Comparison of ENCODE assay signal across 8 cellular contexts in genomic region chrX:10769165-10769564, GRCh38.
DNase-seq lines count a peak whose midpoint lies in the region; ATAC-seq and TF ChIP-seq lines count a peak whose summit lies in the region.
"Had no signal": no experiment of that assay in that cellular context is flagged by ENCODE, and none has a peak within 500 bp of the region (broad histone marks: within the 10 kb centered on the region; RNA-seq: fewer than 3 reads in every experiment).

No MANE protein-coding gene starts in this region.

- H3K4me3 ChIP-seq in brain microvascular endothelial cell (ENCODE audit: low read depth, low read length), result no peak overlapping the region

- no peak overlapping the region for H3K27ac Mint-ChIP-seq in memory B cell
- no peak overlapping the region for H3K27ac Mint-ChIP-seq in T-helper 2 cell treated with Interferon-gamma antibody and Interleukin-4, amounts not matched to agents 5 μg/mL and 100 μg/mL, for 36 hours
- H3K27ac Mint-ChIP-seq: activated naive CD4-positive, alpha-beta T cell treated with anti-CD3 and anti-CD28 coated beads, Interleukin-2, amount 50 U/mL, for 24 hours had no signal

- DNase-seq in NCI-H2196 (lab: John Stamatoyannopoulos, UW; ENCODE audit: unreplicated experiment) (peak; percentile 51), brain microvascular endothelial cell (peak; percentile 8), memory B cell (ENCODE audit: low spot score in 2 of 2) (no peak)
- no peak for DNase-seq in T-helper 2 cell treated with Interferon-gamma antibody and Interleukin-4, amounts not matched to agents 5 μg/mL and 100 μg/mL, for 36 hours (ENCODE audit: low spot score)
- no peak for DNase-seq in central memory CD4-positive, alpha-beta T cell

- H3K36me3 Mint-ChIP-seq in memory B cell, result no peaks in the 10 kb centered on the region
- no peaks in the 10 kb centered on the region for H3K36me3 Mint-ChIP-seq in T-helper 2 cell treated with Interferon-gamma antibody and Interleukin-4, amounts not matched to agents 5 μg/mL and 100 μg/mL, for 36 hours (ENCODE audit: low read depth)
- H3K36me3 Mint-ChIP-seq: activated naive CD4-positive, alpha-beta T cell treated with anti-CD3 and anti-CD28 coated beads, Interleukin-2, amount 50 U/mL, for 24 hours had no signal

- no peaks in the 10 kb centered on the region for H3K4me1 Mint-ChIP-seq in memory B cell
- no peaks in the 10 kb centered on the region for H3K4me1 Mint-ChIP-seq in T-helper 2 cell treated with Interferon-gamma antibody and Interleukin-4, amounts not matched to agents 5 μg/mL and 100 μg/mL, for 36 hours (ENCODE audit: low read depth)
- H3K4me1 Mint-ChIP-seq: activated naive CD4-positive, alpha-beta T cell treated with anti-CD3 and anti-CD28 coated beads, Interleukin-2, amount 50 U/mL, for 24 hours had no signal

- ATAC-seq in HG02885 (IDR thresholded peaks at IDR 0.05; ENCODE audit: poor library complexity, unreplicated experiment) (peak; percentile 88), memory B cell (ENCODE audit: low read depth) (peak; percentile 39)

- H3K27me3 ChIP-seq in brain microvascular endothelial cell (replicated peaks), result no peaks in the 10 kb centered on the region

- TF ChIP-seq CTCF in GM12874 (IDR thresholded peaks at IDR 0.05; ENCODE audit: insufficient read depth, low read depth, low read length) (peak; percentile 37), brain microvascular endothelial cell (IDR thresholded peaks at IDR 0.05; ENCODE audit: low read depth, low read length, missing control alignments) (peak; percentile 51)

- H3K4me3 Mint-ChIP-seq in memory B cell, result no peak overlapping the region
- no peak overlapping the region for H3K4me3 Mint-ChIP-seq in T-helper 2 cell treated with Interferon-gamma antibody and Interleukin-4, amounts not matched to agents 5 μg/mL and 100 μg/mL, for 36 hours
- H3K4me3 Mint-ChIP-seq: activated naive CD4-positive, alpha-beta T cell treated with anti-CD3 and anti-CD28 coated beads, Interleukin-2, amount 50 U/mL, for 24 hours had no signal

- H3K9me3 Mint-ChIP-seq in memory B cell, result no peaks in the 10 kb centered on the region
- H3K9me3 Mint-ChIP-seq in T-helper 2 cell treated with Interferon-gamma antibody and Interleukin-4, amounts not matched to agents 5 μg/mL and 100 μg/mL, for 36 hours, result no peaks in the 10 kb centered on the region
- H3K9me3 Mint-ChIP-seq: activated naive CD4-positive, alpha-beta T cell treated with anti-CD3 and anti-CD28 coated beads, Interleukin-2, amount 50 U/mL, for 24 hours had no signal

- H3K27ac ChIP-seq in brain microvascular endothelial cell, result peak overlapping the region; percentile 48

- no peaks in the 10 kb centered on the region for H3K36me3 ChIP-seq in brain microvascular endothelial cell (replicated peaks)

- in situ Hi-C loops in brain microvascular endothelial cell (cut with HindIII; ENCODE audit: low pct_ligation_motif_present, low sequenced_read_pairs), result no loop called here

- no peaks in the 10 kb centered on the region for H3K27me3 Mint-ChIP-seq in memory B cell
- no peaks in the 10 kb centered on the region for H3K27me3 Mint-ChIP-seq in T-helper 2 cell treated with Interferon-gamma antibody and Interleukin-4, amounts not matched to agents 5 μg/mL and 100 μg/mL, for 36 hours (ENCODE audit: low read depth)
- H3K27me3 Mint-ChIP-seq: activated naive CD4-positive, alpha-beta T cell treated with anti-CD3 and anti-CD28 coated beads, Interleukin-2, amount 50 U/mL, for 24 hours had no signal

Comparison
In these comparisons a context has a peak if more than half of its experiments do, and no peak if none do; other contexts are left out.
1. DNase-seq: peak in NCI-H2196 (single experiment) and brain microvascular endothelial cell (single experiment); none in memory B cell (0 of 2), T-helper 2 cell treated with Interferon-gamma antibody and Interleukin-4, amounts not matched to agents 5 μg/mL and 100 μg/mL, for 36 hours (single experiment) and central memory CD4-positive, alpha-beta T cell (single experiment).